ENCODE assay signal across 9 cellular contexts in the genomic region with DNA sequence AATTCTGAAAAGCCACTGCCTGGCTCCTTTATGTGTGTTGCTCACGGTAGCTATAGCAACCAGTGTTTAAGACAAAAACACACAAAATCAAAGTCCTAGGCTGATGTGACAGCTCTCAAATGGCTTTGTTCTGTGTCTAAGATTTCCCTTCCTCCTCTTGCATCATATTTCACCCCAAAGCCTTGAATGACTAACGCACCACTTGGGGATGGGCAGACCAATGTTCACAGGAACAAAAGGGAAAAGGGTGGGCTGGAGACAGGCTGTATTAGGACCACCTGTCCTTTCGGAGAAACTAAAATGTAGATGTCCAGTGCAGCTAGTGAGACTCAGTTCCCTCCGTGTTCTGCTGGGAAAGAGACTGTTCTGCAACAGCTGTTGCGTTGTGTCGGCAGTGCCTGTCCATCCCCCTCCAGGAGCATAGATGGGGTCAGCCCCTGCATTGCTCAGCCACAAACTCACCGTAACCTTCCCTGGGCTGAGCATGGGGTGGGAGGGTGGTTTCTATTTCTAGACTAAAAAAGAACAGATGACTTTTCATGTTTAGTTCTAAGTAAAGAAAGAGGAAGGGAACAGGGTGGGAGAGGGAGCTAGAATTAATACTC. TPM values are rescaled to one million over a fixed set of nuclear protein-coding genes. Genes with fewer than 3 reads are reported as not detected.
A peak's percentile ranks its signal among the peaks of the same experiment; 100 is the strongest.
DNase-seq lines count a peak whose midpoint lies in the region; TF ChIP-seq lines count a peak whose summit lies in the region.
"Had no signal": no experiment of that assay in that cellular context is flagged by ENCODE, and none has a peak within 500 bp of the region (broad histone marks: within the 10 kb centered on the region; RNA-seq: fewer than 3 reads in every experiment).

No MANE protein-coding gene starts in this region.

- 71 to 100% methylated on average over 3 to 6 of the region's 7 CpGs for WGBS in mesodermal cell (ENCODE audit: insufficient coverage in 2 of 2), 2 experiments

- H3K4me1 ChIP-seq in mesodermal cell (ENCODE audit: control insufficient read depth, insufficient read depth, low read length, poor library complexity, severe bottlenecking) = peaks cover 4% of the 10 kb centered on the region

- no peaks in the 10 kb centered on the region for H3K27me3 ChIP-seq in dorsolateral prefrontal cortex

- H3K27ac ChIP-seq in mesodermal cell (ENCODE audit: low read depth, low read length, severe bottlenecking) = peak overlapping the region; percentile 85
- no peak overlapping the region for H3K27ac ChIP-seq in dorsolateral prefrontal cortex
- H3K27ac ChIP-seq: C4-2B had no signal

- intact Hi-C loops in dorsolateral prefrontal cortex (cut with DNase I) = no loop called here

- peak overlapping the region in 1 of 2 donors; percentile 21 for H3K4me3 ChIP-seq in cardiac fibroblast (replicated peaks in 1 of 2; ENCODE audit: low read depth in 2 of 2, low read length in 2 of 2)
- no peak overlapping the region for H3K4me3 ChIP-seq in mesodermal cell (ENCODE audit: extremely low read depth, insufficient read depth, low read length, poor library complexity, severe bottlenecking)
- H3K4me3 ChIP-seq in dorsolateral prefrontal cortex = peak overlapping the region in 27 of 59 donors; percentile 0 to 40 (median 20)

- H3K36me3 ChIP-seq in mesodermal cell (ENCODE audit: control insufficient read depth, insufficient read depth, low read length) = no peaks in the 10 kb centered on the region

- peak; percentile 21 for DNase-seq in SIG-M5 treated with dmso at 0.1 percent for 504 hours (lab: John Stamatoyannopoulos, UW; ENCODE audit: unreplicated experiment)
- DNase-seq in SIG-M5 (lab: John Stamatoyannopoulos, UW) = no peak
- DNase-seq in HuH-7 (ENCODE audit: low spot score) = peak; percentile 10
- peak; percentile 90 to 91 for DNase-seq in cardiac fibroblast (ENCODE audit: low read depth in 2 of 2)
- DNase-seq in DMS 273 (lab: John Stamatoyannopoulos, UW; ENCODE audit: unreplicated experiment) = no peak
- no peak for DNase-seq in GOT3 (lab: John Stamatoyannopoulos, UW)
- DNase-seq in dorsolateral prefrontal cortex = no peak

- no peak for TF ChIP-seq CTCF in cardiac fibroblast (IDR thresholded peaks at IDR 0.05; ENCODE audit: low read depth, low read length)
- no peak for TF ChIP-seq CTCF in dorsolateral prefrontal cortex (IDR thresholded peaks at IDR 0.05 in 54 of 56, conservative IDR thresholded peaks at IDR 0.05 in 2 of 56; ENCODE audit: low read depth in 1 of 56, partially characterized antibody in 56 of 56)

- H3K9me3 ChIP-seq in mesodermal cell (ENCODE audit: control insufficient read depth, low read length) = no peaks in the 10 kb centered on the region

RNA-seq across cellular contexts. Expression of a gene that starts 26.8 kb away (rescaled TPM):
- polyA plus RNA-seq in mesodermal cell (2013, experiment 1 of 2) = 50.5 TPM
- 56.1 TPM for polyA plus RNA-seq in mesodermal cell (2013, experiment 2 of 2)
- total RNA-seq in dorsolateral prefrontal cortex = 100 to 1,000 TPM in 5 of 120 experiments, 10 to 100 TPM in 115; 54.3 to 118 (median 75.9) TPM

Comparison
In these comparisons a context has a peak if more than half of its experiments do, and no peak if none do; other contexts are left out.
1. DNase-seq: peak in SIG-M5 treated with dmso at 0.1 percent for 504 hours (single experiment), HuH-7 (single experiment) and cardiac fibroblast (2 of 2); none in SIG-M5 (single experiment), DMS 273 (single experiment), GOT3 (single experiment) and dorsolateral prefrontal cortex (0 of 10).